ENCODE assay signal across 10 cellular contexts in genomic region chr16:50252874-50253510, GRCh38.
"Had no signal": no experiment of that assay in that cellular context is flagged by ENCODE, and none has a peak within 500 bp of the region (broad histone marks: within the 10 kb centered on the region; RNA-seq: fewer than 3 reads in every experiment).

No MANE protein-coding gene starts in this region.

- H3K79me2 ChIP-seq: hepatocyte had no signal

- H3K36me3 ChIP-seq: thyroid gland, vagina had no signal

- H3K27ac Mint-ChIP-seq: activated CD8-positive, alpha-beta memory T cell treated with anti-CD3 and anti-CD28 coated beads, Interleukin-2, amount 10 ng/mL, durations not matched to agents 7 days and 5 days; activated naive CD4-positive, alpha-beta T cell treated with anti-CD3 and anti-CD28 coated beads, Interleukin-2, amount 10 ng/mL, durations not matched to agents 7 days and 5 days; stimulated activated memory B cell treated with anti-CD40 and anti-IgM and Interleukin-4, amounts not matched to agents 10 μg/mL and 1 μg/mL and 100 μg/mL, for 72 hours had no signal

- H2AFZ ChIP-seq: hepatocyte had no signal

- H3K36me3 Mint-ChIP-seq: activated CD8-positive, alpha-beta memory T cell treated with anti-CD3 and anti-CD28 coated beads, Interleukin-2, amount 10 ng/mL, durations not matched to agents 7 days and 5 days; activated naive CD4-positive, alpha-beta T cell treated with anti-CD3 and anti-CD28 coated beads, Interleukin-2, amount 10 ng/mL, durations not matched to agents 7 days and 5 days; stimulated activated memory B cell treated with anti-CD40 and anti-IgM and Interleukin-4, amounts not matched to agents 10 μg/mL and 1 μg/mL and 100 μg/mL, for 72 hours had no signal

- H3K27me3 ChIP-seq: dorsolateral prefrontal cortex, hepatocyte, thyroid gland, vagina had no signal

- H3K9me3 Mint-ChIP-seq: activated naive CD4-positive, alpha-beta T cell treated with anti-CD3 and anti-CD28 coated beads, Interleukin-2, amount 10 ng/mL, durations not matched to agents 7 days and 5 days; nephron progenitor cell; stimulated activated memory B cell treated with anti-CD40 and anti-IgM and Interleukin-4, amounts not matched to agents 10 μg/mL and 1 μg/mL and 100 μg/mL, for 72 hours had no signal

- H3K4me3 Mint-ChIP-seq: activated CD8-positive, alpha-beta memory T cell treated with anti-CD3 and anti-CD28 coated beads, Interleukin-2, amount 10 ng/mL, durations not matched to agents 7 days and 5 days; activated naive CD4-positive, alpha-beta T cell treated with anti-CD3 and anti-CD28 coated beads, Interleukin-2, amount 10 ng/mL, durations not matched to agents 7 days and 5 days; nephron progenitor cell; stimulated activated memory B cell treated with anti-CD40 and anti-IgM and Interleukin-4, amounts not matched to agents 10 μg/mL and 1 μg/mL and 100 μg/mL, for 72 hours had no signal

- H3K27me3 Mint-ChIP-seq: stimulated activated memory B cell treated with anti-CD40 and anti-IgM and Interleukin-4, amounts not matched to agents 10 μg/mL and 1 μg/mL and 100 μg/mL, for 72 hours had no signal

- H3K27ac ChIP-seq: hepatocyte, thyroid gland, vagina had no signal

- H3K4me2 ChIP-seq: hepatocyte had no signal

- H3K4me1 ChIP-seq: vagina had no signal

- H3K4me3 ChIP-seq: dorsolateral prefrontal cortex, hepatocyte, thyroid gland, vagina had no signal

- ATAC-seq: activated CD8-positive, alpha-beta memory T cell treated with anti-CD3 and anti-CD28 coated beads, Interleukin-2, amount 10 ng/mL, durations not matched to agents 7 days and 5 days; stimulated activated memory B cell treated with anti-CD40 and anti-IgM and Interleukin-4, amounts not matched to agents 10 μg/mL and 1 μg/mL and 100 μg/mL, for 72 hours had no signal

- H3K9me3 ChIP-seq: thyroid gland, vagina had no signal

- H3K4me1 Mint-ChIP-seq: stimulated activated memory B cell treated with anti-CD40 and anti-IgM and Interleukin-4, amounts not matched to agents 10 μg/mL and 1 μg/mL and 100 μg/mL, for 72 hours had no signal

- DNase-seq: activated CD4-positive, alpha-beta T cell treated with anti-CD3 and anti-CD28 coated beads, Interleukin-2, amount 50 U/mL, for 1 hour; activated CD8-positive, alpha-beta memory T cell treated with anti-CD3 and anti-CD28 coated beads, Interleukin-2, amount 10 ng/mL, durations not matched to agents 7 days and 5 days; activated T-cell treated with anti-CD3 and anti-CD28 coated beads, Interleukin-2, amount 50 U/mL, for 1 hour; nephron progenitor cell; thyroid gland had no signal
